Comparison of ENCODE assay signal across 9 cellular contexts in the genomic region with DNA sequence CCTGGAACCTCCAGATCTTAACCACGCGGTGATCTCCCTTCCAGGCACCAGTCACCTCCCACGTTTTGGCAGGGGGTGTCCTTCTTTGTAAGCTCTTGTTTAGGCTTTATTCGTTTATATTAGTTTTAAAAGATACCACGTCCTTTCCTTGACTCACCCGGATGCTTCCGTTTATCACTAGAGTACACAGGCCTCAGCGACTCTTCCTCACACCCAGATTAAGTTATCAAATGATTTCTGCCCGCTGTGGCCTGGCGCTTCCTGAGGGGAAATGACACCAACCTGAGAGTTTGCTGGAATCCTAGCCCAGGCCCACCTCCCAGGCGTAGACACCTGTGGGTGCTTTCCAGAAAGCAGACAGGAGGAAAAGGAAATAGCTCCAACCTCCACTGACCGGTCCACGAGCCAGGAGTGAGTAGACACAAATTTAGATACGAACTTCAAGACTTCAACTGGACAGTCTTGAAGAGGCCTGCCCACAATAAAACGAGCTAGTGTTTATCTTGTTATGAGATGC. TPM values are rescaled to one million over a fixed set of nuclear protein-coding genes. Genes with fewer than 3 reads are reported as not detected.
DNase-seq lines count a peak whose midpoint lies in the region; ATAC-seq and TF ChIP-seq lines count a peak whose summit lies in the region.
"Had no signal": no experiment of that assay in that cellular context is flagged by ENCODE, and none has a peak within 500 bp of the region (broad histone marks: within the 10 kb centered on the region; RNA-seq: fewer than 3 reads in every experiment).

No MANE protein-coding gene starts in this region.

- no peaks in the 10 kb centered on the region for H3K9me3 Mint-ChIP-seq in activated CD8-positive, alpha-beta T cell treated with anti-CD3 and anti-CD28 coated beads, Interleukin-2, amount 10 ng/mL, durations not matched to agents 7 days and 5 days (ENCODE audit: insufficient read depth)

- H3K27ac Mint-ChIP-seq in activated CD8-positive, alpha-beta T cell treated with anti-CD3 and anti-CD28 coated beads, Interleukin-2, amount 10 ng/mL, durations not matched to agents 7 days and 5 days, result no peak overlapping the region

- intact Hi-C loops in esophagus squamous epithelium (cut with DNase I), result no loop called here

- no peak for ATAC-seq in GM18502 (IDR thresholded peaks at IDR 0.05; ENCODE audit: poor library complexity, unreplicated experiment)
- no peak for ATAC-seq in activated CD8-positive, alpha-beta T cell treated with anti-CD3 and anti-CD28 coated beads, Interleukin-2, amount 10 ng/mL, durations not matched to agents 7 days and 5 days
- ATAC-seq in GM18505 (IDR thresholded peaks at IDR 0.05; ENCODE audit: unreplicated experiment), result no peak
- no peak for ATAC-seq in GM18867 (IDR thresholded peaks at IDR 0.05; ENCODE audit: unreplicated experiment)

- CTCF ChIA-PET in activated CD8-positive, alpha-beta T cell treated with anti-CD3 and anti-CD28 coated beads, Interleukin-2, amount 10 ng/mL, durations not matched to agents 7 days and 5 days (lab: Charles Lee), result no interaction called here

- H2BK120ac ChIP-seq in neuronal stem cell (ENCODE audit: low read depth, low read length), result no peak overlapping the region

- no peak overlapping the region for H3K4me3 Mint-ChIP-seq in activated CD8-positive, alpha-beta T cell treated with anti-CD3 and anti-CD28 coated beads, Interleukin-2, amount 10 ng/mL, durations not matched to agents 7 days and 5 days

- POLR2A ChIA-PET in activated CD8-positive, alpha-beta T cell treated with anti-CD3 and anti-CD28 coated beads, Interleukin-2, amount 10 ng/mL, durations not matched to agents 7 days and 5 days (lab: Charles Lee), result no interaction called here

- 33 to 36% methylated on average over 14 to 15 of the region's 15 CpGs for WGBS in esophagus squamous epithelium, 2 donors
- WGBS in neuronal stem cell (ENCODE audit: extremely low coverage in 2 of 2, insufficient read length in 2 of 2, insufficient replicate concordance in 1 of 2), 2 donors, result no CpG with 5 or more reads among the region's 15 CpGs

- H3K36me3 ChIP-seq in esophagus squamous epithelium (no peaks in the 10 kb centered on the region), neuronal stem cell (replicated peaks in 1 of 2; ENCODE audit: control insufficient read depth in 2 of 2, insufficient read depth in 2 of 2, low read length in 2 of 2) (no peaks in the 10 kb centered on the region)

- H3K4me1 Mint-ChIP-seq in activated CD8-positive, alpha-beta T cell treated with anti-CD3 and anti-CD28 coated beads, Interleukin-2, amount 10 ng/mL, durations not matched to agents 7 days and 5 days (ENCODE audit: low read depth), result peaks cover 10% of the 10 kb centered on the region

- H3K18ac ChIP-seq in neuronal stem cell (ENCODE audit: low read length), result no peak overlapping the region

- H3K27me3 ChIP-seq in esophagus squamous epithelium, result peaks cover 0 to 19% (median 0%) of the 10 kb centered on the region in 4 donors
- no peaks in the 10 kb centered on the region for H3K27me3 ChIP-seq in neuronal stem cell (ENCODE audit: control insufficient read depth in 3 of 3, insufficient read depth in 3 of 3, low read depth in 1 of 3, low read length in 3 of 3)

- peak overlapping the region; percentile 98 for H2AFZ ChIP-seq in neuronal stem cell (ENCODE audit: low read length)

- peak overlapping the region; percentile 41 to 71 (median 56) for H3K4me3 ChIP-seq in esophagus squamous epithelium
- peak overlapping the region in 1 of 2 donors; percentile 63 for H3K4me3 ChIP-seq in neuronal stem cell (ENCODE audit: low read length in 2 of 2)

- H3K4me2 ChIP-seq in neuronal stem cell (ENCODE audit: insufficient read depth, low read length, poor library complexity, severe bottlenecking), result peak overlapping the region; percentile 92

- TF ChIP-seq POLR2A in esophagus squamous epithelium (IDR thresholded peaks at IDR 0.05), result no peak
- TF ChIP-seq POLR2A in GM18505 (IDR thresholded peaks at IDR 0.05; ENCODE audit: borderline replicate concordance, extremely low read depth, insufficient read depth, insufficient read length), result no peak

- no peak overlapping the region for H3K4ac ChIP-seq in neuronal stem cell (ENCODE audit: low read length)

- H3K14ac ChIP-seq in neuronal stem cell (ENCODE audit: low read length), result no peak overlapping the region

- H4K8ac ChIP-seq in neuronal stem cell (ENCODE audit: low read depth, low read length), result no peak overlapping the region

- H3K36me3 Mint-ChIP-seq in activated CD8-positive, alpha-beta T cell treated with anti-CD3 and anti-CD28 coated beads, Interleukin-2, amount 10 ng/mL, durations not matched to agents 7 days and 5 days (ENCODE audit: low read depth), result no peaks in the 10 kb centered on the region

- peaks cover 42% of the 10 kb centered on the region for H3K27me3 Mint-ChIP-seq in activated CD8-positive, alpha-beta T cell treated with anti-CD3 and anti-CD28 coated beads, Interleukin-2, amount 10 ng/mL, durations not matched to agents 7 days and 5 days (ENCODE audit: low read depth)

- DNase-seq in AG20443 (ENCODE audit: low spot score) (peak; percentile 13), OCI-M2 (lab: John Stamatoyannopoulos, UW; ENCODE audit: unreplicated experiment) (peak; percentile 52), esophagus squamous epithelium (lab: John Stamatoyannopoulos, UW) (no peak), neuronal stem cell (ENCODE audit: low spot score) (no peak)
- no peak for DNase-seq in activated CD8-positive, alpha-beta T cell treated with anti-CD3 and anti-CD28 coated beads, Interleukin-2, amount 10 ng/mL, durations not matched to agents 7 days and 5 days
- DNase-seq: effector memory CD4-positive, alpha-beta T cell had no signal

- no peak overlapping the region for H2BK5ac ChIP-seq in neuronal stem cell (ENCODE audit: low read length)

- no peak overlapping the region for H2BK15ac ChIP-seq in neuronal stem cell (ENCODE audit: low read length)

- H2BK12ac ChIP-seq in neuronal stem cell (ENCODE audit: low read length), result no peak overlapping the region

- H3K4me1 ChIP-seq in esophagus squamous epithelium (peaks cover 0 to 32% (median 7%) of the 10 kb centered on the region in 3 donors), neuronal stem cell (ENCODE audit: control insufficient read depth in 2 of 2, insufficient read depth in 1 of 2, low read depth in 1 of 2, low read length in 2 of 2) (peaks cover 1 to 10% of the 10 kb centered on the region in 2 donors)

- H3K23ac ChIP-seq in neuronal stem cell (ENCODE audit: low read depth, low read length, poor library complexity), result no peak overlapping the region

- no peak overlapping the region for H3K9ac ChIP-seq in neuronal stem cell (ENCODE audit: low read depth, low read length, poor library complexity)

- no peak for TF ChIP-seq CTCF in esophagus squamous epithelium (IDR thresholded peaks at IDR 0.05)

- H4K91ac ChIP-seq in neuronal stem cell (ENCODE audit: low read depth, low read length, poor library complexity), result no peak overlapping the region

- H3K9me3 ChIP-seq in esophagus squamous epithelium (no peaks in the 10 kb centered on the region), neuronal stem cell (replicated peaks in 1 of 2; ENCODE audit: control insufficient read depth in 2 of 2, insufficient read depth in 1 of 2, low read depth in 1 of 2, low read length in 2 of 2) (no peaks in the 10 kb centered on the region)

- H2AK5ac ChIP-seq in neuronal stem cell (ENCODE audit: low read depth, low read length), result no peak overlapping the region

- no peaks in the 10 kb centered on the region for H3K79me1 ChIP-seq in neuronal stem cell (ENCODE audit: low read depth, low read length)

- H3K27ac ChIP-seq in esophagus squamous epithelium (peak overlapping the region in 3 of 4 donors; percentile 40 to 77 (median 74)), neuronal stem cell (replicated peaks; ENCODE audit: low read length) (no peak overlapping the region)

RNA-seq across cellular contexts. Expression of a gene that starts 0.8 kb away (rescaled TPM):
- under 1 TPM in 3 of 4 donors, not detected in 1; 0.15 to 0.57 (median 0.18) TPM for total RNA-seq in esophagus squamous epithelium
- polyA plus RNA-seq in neuronal stem cell (2013, experiment 1 of 2), result 0.64 TPM
- polyA plus RNA-seq in neuronal stem cell (2013, experiment 2 of 2), result 0.57 TPM
- not detected for total RNA-seq in activated CD8-positive, alpha-beta T cell treated with anti-CD3 and anti-CD28 coated beads, Interleukin-2, amount 10 ng/mL, durations not matched to agents 7 days and 5 days

Comparison
In these comparisons a context has a peak if more than half of its experiments do, and no peak if none do; other contexts are left out.
1. DNase-seq: peak in AG20443 (single experiment) and OCI-M2 (single experiment); none in esophagus squamous epithelium (single experiment), neuronal stem cell (single experiment) and activated CD8-positive, alpha-beta T cell treated with anti-CD3 and anti-CD28 coated beads, Interleukin-2, amount 10 ng/mL, durations not matched to agents 7 days and 5 days (single experiment).